ENCODE assay signal across 11 cellular contexts in genomic region chr15:70324001-70324974, GRCh38.
DNase-seq lines count a peak whose midpoint lies in the region; ATAC-seq and TF ChIP-seq lines count a peak whose summit lies in the region.
"Had no signal": no experiment of that assay in that cellular context is flagged by ENCODE, and none has a peak within 500 bp of the region (broad histone marks: within the 10 kb centered on the region; RNA-seq: fewer than 3 reads in every experiment).

No MANE protein-coding gene starts in this region.

- H4K20me1 ChIP-seq in smooth muscle cell (ENCODE audit: low read depth) = no peaks in the 10 kb centered on the region

- H3K27me3 ChIP-seq in smooth muscle cell (ENCODE audit: low read depth) = no peaks in the 10 kb centered on the region

- H3K27ac ChIP-seq in smooth muscle cell (ENCODE audit: low read depth) = peak overlapping the region; percentile 49
- H3K27ac ChIP-seq: psoas muscle had no signal

- peak overlapping the region; percentile 70 for H3K4me2 ChIP-seq in smooth muscle cell

- H3K9me3 ChIP-seq in smooth muscle cell (replicated peaks; ENCODE audit: low read depth) = no peaks in the 10 kb centered on the region
- H3K9me3 ChIP-seq: psoas muscle had no signal

- no peak overlapping the region for H3K4me3 ChIP-seq in smooth muscle cell
- H3K4me3 ChIP-seq: psoas muscle had no signal

- no peaks in the 10 kb centered on the region for H3K36me3 ChIP-seq in smooth muscle cell (ENCODE audit: low read depth)

- no peak overlapping the region for H2AFZ ChIP-seq in smooth muscle cell (ENCODE audit: low read depth)

- H3K9ac ChIP-seq in smooth muscle cell (ENCODE audit: low read depth) = no peak overlapping the region

- ATAC-seq in GM18868 (IDR thresholded peaks at IDR 0.05; ENCODE audit: unreplicated experiment) (no peak), HG02610 (IDR thresholded peaks at IDR 0.05; ENCODE audit: unreplicated experiment) (no peak)
- ATAC-seq: HCT116 had no signal

- peak; percentile 73 for DNase-seq in ELF-1 (ENCODE audit: low read depth, low spot score)
- DNase-seq in NCI-H446 treated with DMSO at 0.1 percent for 48 hours (lab: John Stamatoyannopoulos, UW) = peak; percentile 33
- peak; percentile 37 for DNase-seq in epidermal melanocyte (ENCODE audit: insufficient read length, low spot score)
- no peak for DNase-seq in smooth muscle cell (lab: John Stamatoyannopoulos, UW; ENCODE audit: unreplicated experiment)
- no peak for DNase-seq in activated naive CD4-positive, alpha-beta T cell treated with Interleukin-2 at 50 U/mL for 16 hours
- DNase-seq: activated naive CD8-positive, alpha-beta T cell treated with anti-CD3 and anti-CD28 coated beads, Interleukin-2, amount 10 ng/mL, durations not matched to agents 7 days and 5 days; Kasumi-1; psoas muscle had no signal

- WGBS in smooth muscle cell (ENCODE audit: low lambda C conversion rate) = 52% methylated on average over 15 of the region's 15 CpGs

- peaks cover 26% of the 10 kb centered on the region for H3K4me1 ChIP-seq in smooth muscle cell (ENCODE audit: low read depth)
- H3K4me1 ChIP-seq: psoas muscle had no signal

- peaks cover 26% of the 10 kb centered on the region for H3F3A ChIP-seq in smooth muscle cell (ENCODE audit: low read depth)

- TF ChIP-seq CTCF in smooth muscle cell (IDR thresholded peaks at IDR 0.05; ENCODE audit: borderline replicate concordance, insufficient read depth, poor library complexity, severe bottlenecking) = no peak

- H3K79me2 ChIP-seq in smooth muscle cell (ENCODE audit: low read depth) = no peaks in the 10 kb centered on the region

Comparison
In these comparisons a context has a peak if more than half of its experiments do, and no peak if none do; other contexts are left out.
1. DNase-seq: peak in ELF-1 (single experiment), NCI-H446 treated with DMSO at 0.1 percent for 48 hours (single experiment) and epidermal melanocyte (single experiment); none in smooth muscle cell (single experiment) and activated naive CD4-positive, alpha-beta T cell treated with Interleukin-2 at 50 U/mL for 16 hours (single experiment).